In the genomic region with DNA sequence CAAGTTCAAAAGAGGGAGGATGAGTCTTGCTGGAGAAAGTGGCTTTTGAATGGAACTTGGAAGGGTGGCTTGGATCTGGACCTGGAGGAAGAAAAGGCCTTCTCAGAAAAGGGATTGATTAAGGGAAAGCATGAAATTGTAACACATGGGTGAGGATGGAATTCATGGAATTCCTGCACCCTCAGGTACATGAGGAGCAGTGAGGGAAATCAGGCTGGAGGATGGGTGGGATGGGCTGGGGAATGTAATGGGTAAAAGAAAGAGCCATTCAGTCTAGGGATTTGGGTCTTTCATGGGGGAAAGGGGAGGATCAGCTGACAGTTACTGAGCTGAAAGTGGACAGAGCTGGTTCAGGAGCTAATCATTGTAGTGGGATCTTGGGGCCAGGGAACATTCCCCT, we compare ENCODE assay signal across 14 cellular contexts.
"Had no signal": no experiment of that assay in that cellular context is flagged by ENCODE, and none has a peak within 500 bp of the region (broad histone marks: within the 10 kb centered on the region; RNA-seq: fewer than 3 reads in every experiment).

No MANE protein-coding gene starts in this region.

- H3K4me3 ChIP-seq: colonic mucosa, esophagus muscularis mucosa had no signal

- H3K36me3 ChIP-seq: colonic mucosa, esophagus muscularis mucosa had no signal

- H3K27me3 ChIP-seq: colonic mucosa, esophagus muscularis mucosa had no signal

- DNase-seq: activated CD4-positive, alpha-beta T cell treated with anti-CD3 and anti-CD28 coated beads for 48 hours; activated CD8-positive, alpha-beta T cell treated with anti-CD3 and anti-CD28 coated beads for 36 hours; activated gamma-delta T cell treated with Interleukin-2 at 50 U/mL for 16 hours; activated T-cell treated with anti-CD3 and anti-CD28 coated beads, Interleukin-2, amount 50 U/mL, for 72 hours; amniotic stem cell; caudate nucleus; colonic mucosa; hippocampal formation; kidney; small intestine; stimulated activated naive CD8-positive, alpha-beta T cell treated with anti-CD3 and anti-CD28 coated beads, Interleukin-15, Interleukin-2, amounts not matched to agents 100 U/mL and 50 U/mL, for 24 hours; T-helper 2 cell had no signal

- H3K9me3 ChIP-seq: colonic mucosa, esophagus muscularis mucosa had no signal

- H3K4me1 ChIP-seq: colonic mucosa had no signal

- ATAC-seq: activated CD8-positive, alpha-beta T cell treated with anti-CD3 and anti-CD28 coated beads for 36 hours; activated T-cell treated with anti-CD3 and anti-CD28 coated beads, Interleukin-2, amount 50 U/mL, for 72 hours; right cardiac atrium; stimulated activated naive CD8-positive, alpha-beta T cell treated with anti-CD3 and anti-CD28 coated beads, Interleukin-15, Interleukin-2, amounts not matched to agents 100 U/mL and 50 U/mL, for 24 hours had no signal
